Comparison of ENCODE assay signal across 8 cellular contexts in genomic region chr3:49939858-49940666, GRCh38. TPM values are rescaled to one million over a fixed set of nuclear protein-coding genes. Genes with fewer than 3 reads are reported as not detected.
DNase-seq lines count a peak whose midpoint lies in the region; ATAC-seq and TF ChIP-seq lines count a peak whose summit lies in the region.

A gene with protein sequence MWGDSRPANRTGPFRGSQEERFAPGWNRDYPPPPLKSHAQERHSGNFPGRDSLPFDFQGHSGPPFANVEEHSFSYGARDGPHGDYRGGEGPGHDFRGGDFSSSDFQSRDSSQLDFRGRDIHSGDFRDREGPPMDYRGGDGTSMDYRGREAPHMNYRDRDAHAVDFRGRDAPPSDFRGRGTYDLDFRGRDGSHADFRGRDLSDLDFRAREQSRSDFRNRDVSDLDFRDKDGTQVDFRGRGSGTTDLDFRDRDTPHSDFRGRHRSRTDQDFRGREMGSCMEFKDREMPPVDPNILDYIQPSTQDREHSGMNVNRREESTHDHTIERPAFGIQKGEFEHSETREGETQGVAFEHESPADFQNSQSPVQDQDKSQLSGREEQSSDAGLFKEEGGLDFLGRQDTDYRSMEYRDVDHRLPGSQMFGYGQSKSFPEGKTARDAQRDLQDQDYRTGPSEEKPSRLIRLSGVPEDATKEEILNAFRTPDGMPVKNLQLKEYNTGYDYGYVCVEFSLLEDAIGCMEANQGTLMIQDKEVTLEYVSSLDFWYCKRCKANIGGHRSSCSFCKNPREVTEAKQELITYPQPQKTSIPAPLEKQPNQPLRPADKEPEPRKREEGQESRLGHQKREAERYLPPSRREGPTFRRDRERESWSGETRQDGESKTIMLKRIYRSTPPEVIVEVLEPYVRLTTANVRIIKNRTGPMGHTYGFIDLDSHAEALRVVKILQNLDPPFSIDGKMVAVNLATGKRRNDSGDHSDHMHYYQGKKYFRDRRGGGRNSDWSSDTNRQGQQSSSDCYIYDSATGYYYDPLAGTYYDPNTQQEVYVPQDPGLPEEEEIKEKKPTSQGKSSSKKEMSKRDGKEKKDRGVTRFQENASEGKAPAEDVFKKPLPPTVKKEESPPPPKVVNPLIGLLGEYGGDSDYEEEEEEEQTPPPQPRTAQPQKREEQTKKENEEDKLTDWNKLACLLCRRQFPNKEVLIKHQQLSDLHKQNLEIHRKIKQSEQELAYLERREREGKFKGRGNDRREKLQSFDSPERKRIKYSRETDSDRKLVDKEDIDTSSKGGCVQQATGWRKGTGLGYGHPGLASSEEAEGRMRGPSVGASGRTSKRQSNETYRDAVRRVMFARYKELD (plus strand): TSS chr3:49940150. CDS start chr3:49962642, 22,492 bp downstream.

- under 1% methylated on average over 74 of the region's 74 CpGs for WGBS in thymus

- peak within 1 kb of the TSS; percentile 99 for H3K27ac Mint-ChIP-seq in activated naive CD8-positive, alpha-beta T cell treated with anti-CD3 and anti-CD28 coated beads, Interleukin-2, amount 10 ng/mL, durations not matched to agents 7 days and 5 days
- H3K27ac Mint-ChIP-seq in osteocyte (ENCODE audit: unreplicated experiment): peak within 1 kb of the TSS; percentile 98

- H3K9me3 Mint-ChIP-seq in activated naive CD8-positive, alpha-beta T cell treated with anti-CD3 and anti-CD28 coated beads, Interleukin-2, amount 10 ng/mL, durations not matched to agents 7 days and 5 days: no peaks in the 10 kb centered on the region
- no peaks in the 10 kb centered on the region for H3K9me3 Mint-ChIP-seq in osteocyte (ENCODE audit: unreplicated experiment)

- peaks cover 11% of the 10 kb centered on the region for H3K4me1 Mint-ChIP-seq in activated naive CD8-positive, alpha-beta T cell treated with anti-CD3 and anti-CD28 coated beads, Interleukin-2, amount 10 ng/mL, durations not matched to agents 7 days and 5 days
- peaks cover 23% of the 10 kb centered on the region for H3K4me1 Mint-ChIP-seq in osteocyte (ENCODE audit: unreplicated experiment)

- peak; percentile 74 for TF ChIP-seq POLR2A in GM10847 (IDR thresholded peaks at IDR 0.05; ENCODE audit: extremely low read depth, insufficient read length)

- ATAC-seq in HG02678 (IDR thresholded peaks at IDR 0.05; ENCODE audit: unreplicated experiment): peak; percentile 93
- peak; percentile 99 for ATAC-seq in activated naive CD8-positive, alpha-beta T cell treated with anti-CD3 and anti-CD28 coated beads, Interleukin-2, amount 10 ng/mL, durations not matched to agents 7 days and 5 days (ENCODE audit: low read depth)

- H3K4me2 ChIP-seq in SU-DHL-6 (ENCODE audit: low read depth, low read length, poor library complexity, severe bottlenecking): peak within 1 kb of the TSS; percentile 79

- TF ChIP-seq CTCF in SU-DHL-6 (IDR thresholded peaks at IDR 0.05; ENCODE audit: insufficient read depth, low read length, poor library complexity, severe bottlenecking): no peak
- TF ChIP-seq CTCF in osteocyte (IDR thresholded peaks at IDR 0.05): no peak

- DNase-seq in NCI-H128 (lab: John Stamatoyannopoulos, UW; ENCODE audit: unreplicated experiment): peak; percentile 83
- peak; percentile 93 for DNase-seq in activated naive CD8-positive, alpha-beta T cell treated with anti-CD3 and anti-CD28 coated beads, Interleukin-2, amount 10 ng/mL, durations not matched to agents 7 days and 5 days
- peak; percentile 98 to 100 (median 100) for DNase-seq in head of caudate nucleus
- peak; percentile 97 for DNase-seq in osteocyte (ENCODE audit: extremely low spot score, unreplicated experiment)

- intact Hi-C loops in head of caudate nucleus (cut with DNase I): loop anchor here (10.0 kb wide), 1 partner anchor 155 kb away; no protein-coding TSS in a partner anchor

- H3K27ac ChIP-seq in SU-DHL-6 (ENCODE audit: low read depth, low read length): peak within 1 kb of the TSS; percentile 89
- H3K27ac ChIP-seq in thymus (ENCODE audit: low read depth): peak within 1 kb of the TSS; percentile 87

- peaks cover 15% of the 10 kb centered on the region for H3K36me3 Mint-ChIP-seq in activated naive CD8-positive, alpha-beta T cell treated with anti-CD3 and anti-CD28 coated beads, Interleukin-2, amount 10 ng/mL, durations not matched to agents 7 days and 5 days
- peaks cover 4% of the 10 kb centered on the region for H3K36me3 Mint-ChIP-seq in osteocyte (ENCODE audit: unreplicated experiment)

- no peaks in the 10 kb centered on the region; the same call in 1 of the 2 replicates for H4K20me1 ChIP-seq in SU-DHL-6 (ENCODE audit: low read depth, low read length)

- H3K4me3 ChIP-seq in SU-DHL-6 (ENCODE audit: insufficient read depth, low read length, poor library complexity, severe bottlenecking) (peak within 1 kb of the TSS; percentile 82), thymus (ENCODE audit: low read length) (peak within 1 kb of the TSS; percentile 62)

- H3K4me3 Mint-ChIP-seq in activated naive CD8-positive, alpha-beta T cell treated with anti-CD3 and anti-CD28 coated beads, Interleukin-2, amount 10 ng/mL, durations not matched to agents 7 days and 5 days: peak within 1 kb of the TSS; percentile 99
- peak within 1 kb of the TSS; percentile 95 for H3K4me3 Mint-ChIP-seq in osteocyte (ENCODE audit: unreplicated experiment)

- no peaks in the 10 kb centered on the region for H3K27me3 Mint-ChIP-seq in activated naive CD8-positive, alpha-beta T cell treated with anti-CD3 and anti-CD28 coated beads, Interleukin-2, amount 10 ng/mL, durations not matched to agents 7 days and 5 days
- no peaks in the 10 kb centered on the region for H3K27me3 Mint-ChIP-seq in osteocyte (ENCODE audit: unreplicated experiment)

- peaks cover 39% of the 10 kb centered on the region for H3F3A ChIP-seq in SU-DHL-6 (ENCODE audit: insufficient read depth)

- peak within 1 kb of the TSS; percentile 83 for H3K9ac ChIP-seq in SU-DHL-6 (ENCODE audit: low read length)

- H3K4me1 ChIP-seq in thymus (ENCODE audit: control insufficient read depth, insufficient read depth, low read length): peaks cover 5% of the 10 kb centered on the region

- peaks cover 48% of the 10 kb centered on the region for H3K79me2 ChIP-seq in SU-DHL-6 (ENCODE audit: insufficient read depth, low read length)

- no peaks in the 10 kb centered on the region for H3K9me3 ChIP-seq in SU-DHL-6 (ENCODE audit: insufficient read depth, low read length)
- no peaks in the 10 kb centered on the region for H3K9me3 ChIP-seq in thymus (ENCODE audit: control insufficient read depth)

- no peaks in the 10 kb centered on the region for H3K9me2 ChIP-seq in SU-DHL-6 (replicated peaks; ENCODE audit: insufficient read depth, low read length)

- POLR2A ChIA-PET in activated naive CD8-positive, alpha-beta T cell treated with anti-CD3 and anti-CD28 coated beads, Interleukin-2, amount 10 ng/mL, durations not matched to agents 7 days and 5 days (lab: Charles Lee): interaction anchor here (0.6 to 3.5 kb wide), 12 partner anchors 8 to 400 kb away, joined by 3 to 55 read pairs (median 4); partner anchors contain the start of genes MON1A, RBM5 and TRAIP

- H3K27me3 ChIP-seq in SU-DHL-6 (ENCODE audit: low read length) (no peaks in the 10 kb centered on the region), thymus (ENCODE audit: control insufficient read depth, insufficient read depth) (no peaks in the 10 kb centered on the region)

- H3K36me3 ChIP-seq in SU-DHL-6 (ENCODE audit: low read length) (peaks cover 19% of the 10 kb centered on the region), thymus (ENCODE audit: control insufficient read depth, insufficient read depth) (peaks cover under 1% of the 10 kb centered on the region)

- peak within 1 kb of the TSS; percentile 55 for H2AFZ ChIP-seq in SU-DHL-6 (ENCODE audit: low read depth, low read length, severe bottlenecking)

RNA-seq across cellular contexts. Expression of the gene that starts here (rescaled TPM):
- total RNA-seq in activated naive CD8-positive, alpha-beta T cell treated with anti-CD3 and anti-CD28 coated beads, Interleukin-2, amount 10 ng/mL, durations not matched to agents 7 days and 5 days: 100 to 1,000 TPM; 147 TPM
- 91.5 and 97.4 TPM in 2 replicates for total RNA-seq in osteocyte
- 343 TPM for polyA plus RNA-seq in thymus

Comparison
In these comparisons a context has a peak if more than half of its experiments do, and no peak if none do; other contexts are left out.
1. Peak in every context shown above with its lines: DNase-seq, ATAC-seq, H3K4me3 ChIP-seq and H3K27ac ChIP-seq.